In genomic region chr5:74641778-74642542, GRCh38 we compare ENCODE assay signal across 8 cellular contexts. TPM values are rescaled to one million over a fixed set of nuclear protein-coding genes. Genes with fewer than 3 reads are reported as not detected.
DNase-seq lines count a peak whose midpoint lies in the region; ATAC-seq, FAIRE-seq and TF ChIP-seq lines count a peak whose summit lies in the region.

No MANE protein-coding gene starts in this region.

- TF ChIP-seq RAD21 in K562 (CRISPR knock-in tag; conservative IDR thresholded peaks at IDR 0.05 in 1 of 2, IDR thresholded peaks at IDR 0.05 in 1 of 2), result peak; percentile 78 to 86

- CTCF ChIA-PET in PC-9 (lab: Charles Lee) (interaction anchor here (0.6 to 0.8 kb wide), 2 partner anchors 76 to 606 kb away, joined by 3 to 5 read pairs; no protein-coding TSS in a partner anchor), K562 (lab: Yijun Ruan, JAX; ENCODE audit: low intra/inter-chr PET ratio) (interaction anchor here (1.1 kb wide), 1 partner anchor 740 kb away, joined by 3 read pairs; no protein-coding TSS in a partner anchor)

- H4K20me1 ChIP-seq in PC-9 (ENCODE audit: insufficient read depth), result peaks cover 33% of the 10 kb centered on the region
- H4K20me1 ChIP-seq in K562 (replicated peaks; ENCODE audit: control insufficient read depth, insufficient read depth, low read length), result no peaks in the 10 kb centered on the region

- H3K9me1 ChIP-seq in K562 (ENCODE audit: control insufficient read depth, insufficient read depth, low read length), result no peaks in the 10 kb centered on the region

- H3K79me2 ChIP-seq in PC-9 (ENCODE audit: low read depth), result peaks cover 34% of the 10 kb centered on the region
- no peaks in the 10 kb centered on the region for H3K79me2 ChIP-seq in K562 (ENCODE audit: control insufficient read depth, insufficient read depth, low read length)

- H3K4me2 ChIP-seq in PC-9 (peak overlapping the region; percentile 98), K562 (ENCODE audit: insufficient read depth, low read length) (peak overlapping the region; percentile 7; the same call in 1 of the 2 replicates)

- peak; percentile 35 for DNase-seq in H7
- peak; percentile 58 to 74 for DNase-seq in PC-9
- DNase-seq in K562 (ENCODE audit: extremely low read depth in 1 of 4, low spot score in 3 of 4), result peak in 2 of 4 experiments; percentile 11 to 55
- peak; percentile 66 for DNase-seq in sciatic nerve (ENCODE audit: low spot score)
- no peak for DNase-seq in activated CD4-positive, CD25-positive, alpha-beta regulatory T cell treated with anti-CD3 and anti-CD28 coated beads, Interleukin-2, amount 50 U/mL, for 72 hours

- H2AFZ ChIP-seq in PC-9 (peak overlapping the region; percentile 67), K562 (ENCODE audit: low read depth, low read length) (peak overlapping the region; percentile 65; the same call in 1 of the 2 replicates)

- H3K27ac ChIP-seq in C4-2B (no peak overlapping the region), PC-9 (peak overlapping the region; percentile 98), K562 (ENCODE audit: extremely low read depth, low read depth, low read length) (no peak overlapping the region)

- H3K4me3 ChIP-seq in H7 (ENCODE audit: insufficient read depth, low read depth, low read length), result peak overlapping the region; percentile 96
- H3K4me3 ChIP-seq in PC-9, result peak overlapping the region; percentile 84
- H3K4me3 ChIP-seq in K562, result no peak overlapping the region
- peak overlapping the region; percentile 94 for H3K4me3 ChIP-seq in iPS-18c (ENCODE audit: insufficient read depth, low read depth, low read length)

- in situ Hi-C loops in K562 (cut with MboI), result loop anchor here (25.0 kb wide), 1 partner anchor 605 kb away; no protein-coding TSS in a partner anchor

- no peak for TF ChIP-seq EP300 in K562 (IDR thresholded peaks at IDR 0.05; ENCODE audit: low read length)

- H3K4me1 ChIP-seq in PC-9 (replicated peaks; ENCODE audit: insufficient read depth), result peaks cover 43% of the 10 kb centered on the region
- peaks cover 9 to 19% of the 10 kb centered on the region in 2 experiments; a peak in 3 of 5 replicates for H3K4me1 ChIP-seq in K562 (replicated peaks in 1 of 2; ENCODE audit: control insufficient read depth in 2 of 2, insufficient read depth in 2 of 2, low read length in 2 of 2)

- peak; percentile 76 for TF ChIP-seq CTCF in C4-2B (conservative IDR thresholded peaks at IDR 0.05)
- peak; percentile 70 for TF ChIP-seq CTCF in PC-9 (conservative IDR thresholded peaks at IDR 0.05)
- peak; percentile 41 to 68 (median 44); a peak in 4 of 6 replicates for TF ChIP-seq CTCF in K562 (IDR thresholded peaks at IDR 0.05 in 2 of 3, conservative IDR thresholded peaks at IDR 0.05 in 1 of 3; ENCODE audit: insufficient read depth in 2 of 3, low read depth in 1 of 3, low read length in 3 of 3)

- intact Hi-C loops in PC-9 (cut with micrococcal nuclease; ENCODE audit: unreplicated experiment), result loop anchor here (1.0 to 5.0 kb wide), 9 partner anchors 17 to 703 kb away; no protein-coding TSS in a partner anchor
- intact Hi-C loops in K562 (cut with micrococcal nuclease), result loop anchor here (5.0 kb wide), 2 partner anchors 250 to 430 kb away; no protein-coding TSS in a partner anchor
- intact Hi-C loops in sciatic nerve (cut with DNase I), result loop anchor here (10.0 kb wide), 2 partner anchors 607 to 1047 kb away; no protein-coding TSS in a partner anchor

- no peak for FAIRE-seq in K562 (lab: Jason Lieb, UNC)

- POLR2A ChIA-PET in PC-9 (lab: Charles Lee; ENCODE audit: unreplicated experiment) (interaction anchor here (0.6 to 0.9 kb wide), 6 partner anchors 67 to 1768 kb away, joined by 3 to 4 read pairs (median 3); no protein-coding TSS in a partner anchor), K562 (lab: Yijun Ruan, JAX) (interaction anchor here (0.6 kb wide), 1 partner anchor 94 kb away, joined by 3 read pairs; no protein-coding TSS in a partner anchor)

- H3K9me2 ChIP-seq in PC-9 (ENCODE audit: insufficient read depth), result no peaks in the 10 kb centered on the region

- H3K9ac ChIP-seq in K562 (ENCODE audit: insufficient read depth in 1 of 2, low read depth in 2 of 2, low read length in 2 of 2), result no peak overlapping the region

- H3K27me3 ChIP-seq in H7 (ENCODE audit: control insufficient read depth, insufficient read depth, low read length), result peaks cover 25% of the 10 kb centered on the region
- H3K27me3 ChIP-seq in PC-9 (ENCODE audit: insufficient read depth, low read depth), result no peaks in the 10 kb centered on the region
- H3K27me3 ChIP-seq in K562 (ENCODE audit: control insufficient read depth in 2 of 2, insufficient read depth in 2 of 2, low read length in 2 of 2), result peaks cover 17 to 42% of the 10 kb centered on the region in 2 experiments; a peak in 4 of 5 replicates

- no peak for TF ChIP-seq POLR2A in K562 (conservative IDR thresholded peaks at IDR 0.05)

- ATAC-seq in K562 (peak; percentile 25; the same call in 1 of the 3 replicates), sciatic nerve (peak; percentile 61), GM19035 (IDR thresholded peaks at IDR 0.05; ENCODE audit: unreplicated experiment) (no peak)

- H3K36me3 ChIP-seq in H7 (replicated peaks; ENCODE audit: control insufficient read depth, insufficient read depth, low read length) (no peaks in the 10 kb centered on the region), PC-9 (ENCODE audit: low read depth) (peaks cover 25% of the 10 kb centered on the region), K562 (ENCODE audit: control insufficient read depth, insufficient read depth, low read length) (no peaks in the 10 kb centered on the region)

- 19% methylated on average over 28 of the region's 28 CpGs for WGBS in K562 (ENCODE audit: insufficient coverage, low coverage, missing lambda C conversion rate)

- BruUV-seq in PC-9 (replicated peaks; lab: Mats Ljungman, UMichigan) (TSS peak; percentile 73), K562 (replicated peaks; lab: Mats Ljungman, UMichigan) (no TSS peak)

- no peaks in the 10 kb centered on the region for H3K9me3 ChIP-seq in PC-9 (ENCODE audit: insufficient read depth, low read depth)
- H3K9me3 ChIP-seq in K562 (replicated peaks; ENCODE audit: control insufficient read depth, insufficient read depth, low read depth, low read length), result no peaks in the 10 kb centered on the region
- no peaks in the 10 kb centered on the region for H3K9me3 ChIP-seq in iPS-18c (ENCODE audit: control insufficient read depth, insufficient read depth, low read length)

- H3F3A ChIP-seq in PC-9 (ENCODE audit: insufficient read depth, low read depth), result peaks cover 59% of the 10 kb centered on the region

TF ChIP-seq in K562, 482 proteins besides CTCF, POLR2A, EP300 and RAD21 (continues in another document):
- TF ChIP-seq, protein P1, sequence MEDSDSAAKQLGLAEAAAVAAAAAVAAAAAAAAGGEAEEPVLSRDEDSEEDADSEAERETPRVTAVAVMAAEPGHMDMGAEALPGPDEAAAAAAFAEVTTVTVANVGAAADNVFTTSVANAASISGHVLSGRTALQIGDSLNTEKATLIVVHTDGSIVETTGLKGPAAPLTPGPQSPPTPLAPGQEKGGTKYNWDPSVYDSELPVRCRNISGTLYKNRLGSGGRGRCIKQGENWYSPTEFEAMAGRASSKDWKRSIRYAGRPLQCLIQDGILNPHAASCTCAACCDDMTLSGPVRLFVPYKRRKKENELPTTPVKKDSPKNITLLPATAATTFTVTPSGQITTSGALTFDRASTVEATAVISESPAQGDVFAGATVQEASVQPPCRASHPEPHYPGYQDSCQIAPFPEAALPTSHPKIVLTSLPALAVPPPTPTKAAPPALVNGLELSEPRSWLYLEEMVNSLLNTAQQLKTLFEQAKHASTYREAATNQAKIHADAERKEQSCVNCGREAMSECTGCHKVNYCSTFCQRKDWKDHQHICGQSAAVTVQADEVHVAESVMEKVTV (CRISPR knock-in tag; IDR thresholded peaks at IDR 0.05), result peak; percentile 66

RNA-seq across cellular contexts. Expression of gene ENC1, which starts 1.4 kb away (rescaled TPM):
- 31.9 and 51.5 TPM in 2 replicates for total RNA-seq in H7 (2014; rRNA removed; shearing (Covaris generic))
- total RNA-seq in PC-9 (2021), result 38.8 and 53.6 TPM in 2 replicates
- 0.92 and 4.1 TPM in 2 replicates for total RNA-seq in K562 (2011; cell fraction: chromatin; rRNA removed; ENCODE audit: low replicate concordance)
- 0.66 and 3.7 TPM in 2 replicates for total RNA-seq in K562 (2011; cell fraction: nucleolus; rRNA removed)
- total RNA-seq in K562 (2011; cell fraction: nucleoplasm; rRNA removed), result 0.51 and 0.84 TPM in 2 replicates
- total RNA-seq in K562 (2014; rRNA removed), result 0.86 and 4.1 TPM in 2 replicates
- total RNA-seq in K562 (2014; rRNA removed; fragmentation: Illumina TruSeq; extraction: Trizol), result 1.1 and 1.2 TPM in 2 replicates
- total RNA-seq in K562 (2015; rRNA removed; fragmentation: Illumina TruSeq; extraction: Trizol), result 1.3 and 1.5 TPM in 2 replicates
- 2.5 and 2.6 TPM in 2 replicates for total RNA-seq in K562 (2021)
- polyA plus RNA-seq in K562 (2011; rRNA removed), result 1.9 and 3.2 TPM in 2 replicates
- polyA plus RNA-seq in K562 (2011; cell fraction: cytosol; rRNA removed), result 1.5 and 4.8 TPM in 2 replicates
- 4.3 and 10.7 TPM in 2 replicates for polyA plus RNA-seq in K562 (2011; cell fraction: nucleus; rRNA removed)
- polyA plus RNA-seq in K562 (2012), result 2.0 TPM in 2 replicates
- 0.97 and 1.1 TPM in 2 replicates for polyA plus RNA-seq in K562 (2014; fragmentation: Illumina TruSeq; extraction: Trizol)
- under 1 TPM; 0.17 to 0.37 TPM for polyA plus RNA-seq in K562 (2014; fragmentation: Nextera tagmentation; extraction: Ambion mirVana)
- polyA plus RNA-seq in K562 (2014; rRNA removed), result 0.67 and 0.91 TPM in 2 replicates
- 5.4 and 9.5 TPM in 2 replicates for polyA minus RNA-seq in K562 (2011; rRNA and poly(A)+ RNA removed)
- polyA minus RNA-seq in K562 (2011; cell fraction: cytosol; rRNA and poly(A)+ RNA removed), result 2.4 and 4.6 TPM in 2 replicates
- 7.8 and 13.5 TPM in 2 replicates for polyA minus RNA-seq in K562 (2011; cell fraction: nucleus; rRNA and poly(A)+ RNA removed)
- total RNA-seq in sciatic nerve, result 6.6 TPM

RNA-seq across cellular contexts. Expression of gene HEXB, which starts 43.1 kb away (rescaled TPM):
- total RNA-seq in H7 (2014; rRNA removed; shearing (Covaris generic)), result 79.6 and 84.5 TPM in 2 replicates
- 84.6 and 92.3 TPM in 2 replicates for total RNA-seq in PC-9 (2021)
- 81.4 and 164 TPM in 2 replicates for total RNA-seq in K562 (2011; cell fraction: chromatin; rRNA removed; ENCODE audit: low replicate concordance)
- total RNA-seq in K562 (2011; cell fraction: nucleolus; rRNA removed), result 95.6 and 99.2 TPM in 2 replicates
- 119 and 129 TPM in 2 replicates for total RNA-seq in K562 (2011; cell fraction: nucleoplasm; rRNA removed)
- 128 and 135 TPM in 2 replicates for total RNA-seq in K562 (2014; rRNA removed)
- total RNA-seq in K562 (2014; rRNA removed; fragmentation: Illumina TruSeq; extraction: Trizol), result 115 and 129 TPM in 2 replicates
- 142 and 158 TPM in 2 replicates for total RNA-seq in K562 (2015; rRNA removed; fragmentation: Illumina TruSeq; extraction: Trizol)
- 88.1 and 94.9 TPM in 2 replicates for total RNA-seq in K562 (2021)
- polyA plus RNA-seq in K562 (2011; rRNA removed), result 60.6 and 126 TPM in 2 replicates
- 50.8 and 91.3 TPM in 2 replicates for polyA plus RNA-seq in K562 (2011; cell fraction: cytosol; rRNA removed)
- polyA plus RNA-seq in K562 (2011; cell fraction: nucleus; rRNA removed), result 28.3 and 29.2 TPM in 2 replicates
- 119 and 129 TPM in 2 replicates for polyA plus RNA-seq in K562 (2012)
- 101 and 106 TPM in 2 replicates for polyA plus RNA-seq in K562 (2014; fragmentation: Illumina TruSeq; extraction: Trizol)
- polyA plus RNA-seq in K562 (2014; fragmentation: Nextera tagmentation; extraction: Ambion mirVana), result 10 to 100 TPM; 22.9 to 37.1 TPM
- polyA plus RNA-seq in K562 (2014; rRNA removed), result 105 and 108 TPM in 2 replicates
- 108 and 142 TPM in 2 replicates for polyA minus RNA-seq in K562 (2011; rRNA and poly(A)+ RNA removed)
- 21.8 and 38.4 TPM in 2 replicates for polyA minus RNA-seq in K562 (2011; cell fraction: cytosol; rRNA and poly(A)+ RNA removed)
- polyA minus RNA-seq in K562 (2011; cell fraction: nucleus; rRNA and poly(A)+ RNA removed), result 31.5 and 35.0 TPM in 2 replicates
- 103 TPM for total RNA-seq in sciatic nerve
